In genomic region chr12:103929909-103930786, GRCh38 we compare ENCODE assay signal across 8 cellular contexts. TPM values are rescaled to one million over a fixed set of nuclear protein-coding genes. Genes with fewer than 3 reads are reported as not detected.
DNase-seq lines count a peak whose midpoint lies in the region; ATAC-seq lines count a peak whose summit lies in the region.

Gene HSP90B1, plus strand, starts transcription at chr12:103930410. Its CDS starts 106 bp downstream, at chr12:103930516.

- peak within 1 kb of the TSS; percentile 90 to 99 (median 97) for H3K9ac ChIP-seq in BLaER1 treated with 17β-estradiol and CSF1 and Interleukin-3, amounts not matched to agents 10 nM and 100 nM

- H3K4me1 ChIP-seq in BLaER1 treated with 17β-estradiol and CSF1 and Interleukin-3, amounts not matched to agents 10 nM and 100 nM, result peaks cover 42 to 52% (median 49%) of the 10 kb centered on the region in 10 experiments

- ATAC-seq in GM19351 (IDR thresholded peaks at IDR 0.05; ENCODE audit: unreplicated experiment), result peak; percentile 55
- ATAC-seq in HG03521 (IDR thresholded peaks at IDR 0.05; ENCODE audit: unreplicated experiment), result peak; percentile 64
- peak; percentile 88 for ATAC-seq in left colon

- intact Hi-C loops in left colon (cut with DNase I, micrococcal nuclease), result no loop called here

- peaks cover 32 to 42% (median 39%) of the 10 kb centered on the region in 11 experiments for H3K36me3 ChIP-seq in BLaER1 treated with 17β-estradiol and CSF1 and Interleukin-3, amounts not matched to agents 10 nM and 100 nM

- DNase-seq in NCI-H748 (lab: John Stamatoyannopoulos, UW; ENCODE audit: unreplicated experiment) (peak; percentile 100), cortex of kidney (lab: John Stamatoyannopoulos, UW) (peak; percentile 79), left colon (peak; percentile 99 to 100)
- DNase-seq in activated CD4-positive, alpha-beta T cell treated with anti-CD3 and anti-CD28 coated beads, Interleukin-2, amount 50 U/mL, for 1 hour, result peak; percentile 99
- DNase-seq in stimulated activated CD4-positive, alpha-beta T cell treated with anti-CD3 and anti-CD28 coated beads, Interleukin-1b, Interleukin-23, amount 100 ng/mL, for 48 hours, result peak; percentile 100

- H3K4me2 ChIP-seq in BLaER1 treated with 17β-estradiol and CSF1 and Interleukin-3, amounts not matched to agents 10 nM and 100 nM, result peak within 1 kb of the TSS; percentile 83 to 99 (median 95)

- H3K4me3 ChIP-seq in BLaER1 treated with 17β-estradiol and CSF1 and Interleukin-3, amounts not matched to agents 10 nM and 100 nM, result peak within 1 kb of the TSS; percentile 77 to 93 (median 86)

- H3K27me3 ChIP-seq in BLaER1 treated with 17β-estradiol and CSF1 and Interleukin-3, amounts not matched to agents 10 nM and 100 nM, result no peaks in the 10 kb centered on the region

- no peaks in the 10 kb centered on the region for H3K9me3 ChIP-seq in BLaER1 treated with 17β-estradiol and CSF1 and Interleukin-3, amounts not matched to agents 10 nM and 100 nM (replicated peaks in 1 of 11)

- H4K20me1 ChIP-seq in BLaER1 treated with 17β-estradiol and CSF1 and Interleukin-3, amounts not matched to agents 10 nM and 100 nM, result peaks cover 40 to 48% (median 42%) of the 10 kb centered on the region in 11 experiments; a peak in 21 of 22 replicates

- H3K27ac ChIP-seq in BLaER1 treated with 17β-estradiol and CSF1 and Interleukin-3, amounts not matched to agents 10 nM and 100 nM, result peak within 1 kb of the TSS; percentile 89 to 98 (median 96)

RNA-seq across cellular contexts. Expression of gene HSP90B1, which starts in this region (rescaled TPM):
- 100 to 1,000 TPM; 440 to 482 TPM for total RNA-seq in left colon

Comparison
In these comparisons a context has a peak if more than half of its experiments do, and no peak if none do; other contexts are left out.
1. Peak in every context shown above with its lines: DNase-seq, ATAC-seq, H3K4me3 ChIP-seq and H3K27ac ChIP-seq.